1 cellular context compared by ENCODE assay signal in genomic region chr4:74190919-74191397, GRCh38.
TF ChIP-seq lines count a peak whose summit lies in the region.

No MANE protein-coding gene starts in this region.

TF ChIP-seq in HepG2, 621 proteins besides CTCF, POLR2A, EP300 and RAD21 (continued from another document and continues in another):
- TF ChIP-seq, protein P1, sequence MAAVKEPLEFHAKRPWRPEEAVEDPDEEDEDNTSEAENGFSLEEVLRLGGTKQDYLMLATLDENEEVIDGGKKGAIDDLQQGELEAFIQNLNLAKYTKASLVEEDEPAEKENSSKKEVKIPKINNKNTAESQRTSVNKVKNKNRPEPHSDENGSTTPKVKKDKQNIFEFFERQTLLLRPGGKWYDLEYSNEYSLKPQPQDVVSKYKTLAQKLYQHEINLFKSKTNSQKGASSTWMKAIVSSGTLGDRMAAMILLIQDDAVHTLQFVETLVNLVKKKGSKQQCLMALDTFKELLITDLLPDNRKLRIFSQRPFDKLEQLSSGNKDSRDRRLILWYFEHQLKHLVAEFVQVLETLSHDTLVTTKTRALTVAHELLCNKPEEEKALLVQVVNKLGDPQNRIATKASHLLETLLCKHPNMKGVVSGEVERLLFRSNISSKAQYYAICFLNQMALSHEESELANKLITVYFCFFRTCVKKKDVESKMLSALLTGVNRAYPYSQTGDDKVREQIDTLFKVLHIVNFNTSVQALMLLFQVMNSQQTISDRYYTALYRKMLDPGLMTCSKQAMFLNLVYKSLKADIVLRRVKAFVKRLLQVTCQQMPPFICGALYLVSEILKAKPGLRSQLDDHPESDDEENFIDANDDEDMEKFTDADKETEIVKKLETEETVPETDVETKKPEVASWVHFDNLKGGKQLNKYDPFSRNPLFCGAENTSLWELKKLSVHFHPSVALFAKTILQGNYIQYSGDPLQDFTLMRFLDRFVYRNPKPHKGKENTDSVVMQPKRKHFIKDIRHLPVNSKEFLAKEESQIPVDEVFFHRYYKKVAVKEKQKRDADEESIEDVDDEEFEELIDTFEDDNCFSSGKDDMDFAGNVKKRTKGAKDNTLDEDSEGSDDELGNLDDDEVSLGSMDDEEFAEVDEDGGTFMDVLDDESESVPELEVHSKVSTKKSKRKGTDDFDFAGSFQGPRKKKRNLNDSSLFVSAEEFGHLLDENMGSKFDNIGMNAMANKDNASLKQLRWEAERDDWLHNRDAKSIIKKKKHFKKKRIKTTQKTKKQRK (IDR thresholded peaks at IDR 0.05; ENCODE audit: low read length) = no peak
- TF ChIP-seq CHCHD3 (CRISPR knock-in tag; IDR thresholded peaks at IDR 0.05) (no peak), ZNF33A (CRISPR knock-in tag; IDR thresholded peaks at IDR 0.05; ENCODE audit: borderline replicate concordance) (no peak), NFE2 (CRISPR knock-in tag; IDR thresholded peaks at IDR 0.05) (no peak), BORCS8-MEF2B (CRISPR knock-in tag; IDR thresholded peaks at IDR 0.05) (no peak), REST (IDR thresholded peaks at IDR 0.05; ENCODE audit: borderline replicate concordance in 1 of 2, low read depth in 1 of 2, low read length in 2 of 2) (no peak; a peak in 1 of 4 replicates), NR2F2 (IDR thresholded peaks at IDR 0.05; ENCODE audit: borderline replicate concordance, low read depth) (0 out of 2 replicates have a peak, but pooled peaks have one; percentile 37), MTF1 (CRISPR knock-in tag; IDR thresholded peaks at IDR 0.05) (no peak), ZNF850 (CRISPR knock-in tag; conservative IDR thresholded peaks at IDR 0.05) (no peak), KDM3A (CRISPR knock-in tag; IDR thresholded peaks at IDR 0.05; ENCODE audit: low read depth) (no peak), DNMT1 (CRISPR knock-in tag; IDR thresholded peaks at IDR 0.05) (no peak), ARNT (IDR thresholded peaks at IDR 0.05) (no peak), HNF1B (CRISPR knock-in tag; IDR thresholded peaks at IDR 0.05) (no peak), KDM1A (CRISPR knock-in tag; IDR thresholded peaks at IDR 0.05) (0 out of 2 replicates have a peak, but pooled peaks have one; percentile 17), ZNF281 (CRISPR knock-in tag; IDR thresholded peaks at IDR 0.05; ENCODE audit: borderline replicate concordance) (no peak), YEATS4 (CRISPR knock-in tag; IDR thresholded peaks at IDR 0.05; ENCODE audit: borderline replicate concordance) (no peak), ZNF782 (CRISPR knock-in tag; IDR thresholded peaks at IDR 0.05; ENCODE audit: borderline replicate concordance) (no peak), ZSCAN25 (CRISPR knock-in tag; IDR thresholded peaks at IDR 0.05) (no peak), ZNF724P (CRISPR knock-in tag; IDR thresholded peaks at IDR 0.05; ENCODE audit: borderline replicate concordance) (no peak), TBX3 (IDR thresholded peaks at IDR 0.05; ENCODE audit: borderline replicate concordance) (peak; percentile 86; the same call in 1 of the 2 replicates), PHF5A (CRISPR knock-in tag; IDR thresholded peaks at IDR 0.05; ENCODE audit: low read depth, unreplicated experiment) (no peak), TAF15 (IDR thresholded peaks at IDR 0.05; ENCODE audit: low read depth, low read length, poor library complexity, severe bottlenecking) (no peak), KAT7 (CRISPR knock-in tag; IDR thresholded peaks at IDR 0.05; ENCODE audit: borderline replicate concordance) (no peak), TARDBP (CRISPR knock-in tag; IDR thresholded peaks at IDR 0.05) (0 out of 2 replicates have a peak, but pooled peaks have one; percentile 32), PRMT3 (CRISPR knock-in tag; IDR thresholded peaks at IDR 0.05; ENCODE audit: borderline replicate concordance, low read depth) (no peak), ZNF20 (CRISPR knock-in tag; IDR thresholded peaks at IDR 0.05) (no peak), ZNF263 (CRISPR knock-in tag; IDR thresholded peaks at IDR 0.05) (no peak), ZBTB26 (CRISPR knock-in tag; IDR thresholded peaks at IDR 0.05; ENCODE audit: borderline replicate concordance) (no peak), PREB (CRISPR knock-in tag; IDR thresholded peaks at IDR 0.05) (no peak), PAX8 (CRISPR knock-in tag; IDR thresholded peaks at IDR 0.05; ENCODE audit: borderline replicate concordance) (no peak), CCDC6 (CRISPR knock-in tag; IDR thresholded peaks at IDR 0.05) (no peak), ONECUT2 (CRISPR knock-in tag; IDR thresholded peaks at IDR 0.05) (no peak), MED8 (CRISPR knock-in tag; IDR thresholded peaks at IDR 0.05; ENCODE audit: insufficient replicate concordance) (no peak), ZNF75D (CRISPR knock-in tag; IDR thresholded peaks at IDR 0.05; ENCODE audit: borderline replicate concordance) (no peak), ZNF569 (CRISPR knock-in tag; IDR thresholded peaks at IDR 0.05; ENCODE audit: borderline replicate concordance) (no peak)
- TF ChIP-seq, protein P2, sequence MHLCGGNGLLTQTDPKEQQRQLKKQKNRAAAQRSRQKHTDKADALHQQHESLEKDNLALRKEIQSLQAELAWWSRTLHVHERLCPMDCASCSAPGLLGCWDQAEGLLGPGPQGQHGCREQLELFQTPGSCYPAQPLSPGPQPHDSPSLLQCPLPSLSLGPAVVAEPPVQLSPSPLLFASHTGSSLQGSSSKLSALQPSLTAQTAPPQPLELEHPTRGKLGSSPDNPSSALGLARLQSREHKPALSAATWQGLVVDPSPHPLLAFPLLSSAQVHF (CRISPR knock-in tag; IDR thresholded peaks at IDR 0.05) = no peak
- TF ChIP-seq, protein P3, sequence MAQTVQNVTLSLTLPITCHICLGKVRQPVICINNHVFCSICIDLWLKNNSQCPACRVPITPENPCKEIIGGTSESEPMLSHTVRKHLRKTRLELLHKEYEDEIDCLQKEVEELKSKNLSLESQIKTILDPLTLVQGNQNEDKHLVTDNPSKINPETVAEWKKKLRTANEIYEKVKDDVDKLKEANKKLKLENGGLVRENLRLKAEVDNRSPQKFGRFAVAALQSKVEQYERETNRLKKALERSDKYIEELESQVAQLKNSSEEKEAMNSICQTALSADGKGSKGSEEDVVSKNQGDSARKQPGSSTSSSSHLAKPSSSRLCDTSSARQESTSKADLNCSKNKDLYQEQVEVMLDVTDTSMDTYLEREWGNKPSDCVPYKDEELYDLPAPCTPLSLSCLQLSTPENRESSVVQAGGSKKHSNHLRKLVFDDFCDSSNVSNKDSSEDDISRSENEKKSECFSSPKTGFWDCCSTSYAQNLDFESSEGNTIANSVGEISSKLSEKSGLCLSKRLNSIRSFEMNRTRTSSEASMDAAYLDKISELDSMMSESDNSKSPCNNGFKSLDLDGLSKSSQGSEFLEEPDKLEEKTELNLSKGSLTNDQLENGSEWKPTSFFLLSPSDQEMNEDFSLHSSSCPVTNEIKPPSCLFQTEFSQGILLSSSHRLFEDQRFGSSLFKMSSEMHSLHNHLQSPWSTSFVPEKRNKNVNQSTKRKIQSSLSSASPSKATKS (CRISPR knock-in tag; IDR thresholded peaks at IDR 0.05) = no peak
- TF ChIP-seq, protein P4, sequence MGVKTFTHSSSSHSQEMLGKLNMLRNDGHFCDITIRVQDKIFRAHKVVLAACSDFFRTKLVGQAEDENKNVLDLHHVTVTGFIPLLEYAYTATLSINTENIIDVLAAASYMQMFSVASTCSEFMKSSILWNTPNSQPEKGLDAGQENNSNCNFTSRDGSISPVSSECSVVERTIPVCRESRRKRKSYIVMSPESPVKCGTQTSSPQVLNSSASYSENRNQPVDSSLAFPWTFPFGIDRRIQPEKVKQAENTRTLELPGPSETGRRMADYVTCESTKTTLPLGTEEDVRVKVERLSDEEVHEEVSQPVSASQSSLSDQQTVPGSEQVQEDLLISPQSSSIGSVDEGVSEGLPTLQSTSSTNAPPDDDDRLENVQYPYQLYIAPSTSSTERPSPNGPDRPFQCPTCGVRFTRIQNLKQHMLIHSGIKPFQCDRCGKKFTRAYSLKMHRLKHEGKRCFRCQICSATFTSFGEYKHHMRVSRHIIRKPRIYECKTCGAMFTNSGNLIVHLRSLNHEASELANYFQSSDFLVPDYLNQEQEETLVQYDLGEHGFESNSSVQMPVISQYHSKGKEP (CRISPR knock-in tag; IDR thresholded peaks at IDR 0.05) = no peak
- TF ChIP-seq, protein P5, sequence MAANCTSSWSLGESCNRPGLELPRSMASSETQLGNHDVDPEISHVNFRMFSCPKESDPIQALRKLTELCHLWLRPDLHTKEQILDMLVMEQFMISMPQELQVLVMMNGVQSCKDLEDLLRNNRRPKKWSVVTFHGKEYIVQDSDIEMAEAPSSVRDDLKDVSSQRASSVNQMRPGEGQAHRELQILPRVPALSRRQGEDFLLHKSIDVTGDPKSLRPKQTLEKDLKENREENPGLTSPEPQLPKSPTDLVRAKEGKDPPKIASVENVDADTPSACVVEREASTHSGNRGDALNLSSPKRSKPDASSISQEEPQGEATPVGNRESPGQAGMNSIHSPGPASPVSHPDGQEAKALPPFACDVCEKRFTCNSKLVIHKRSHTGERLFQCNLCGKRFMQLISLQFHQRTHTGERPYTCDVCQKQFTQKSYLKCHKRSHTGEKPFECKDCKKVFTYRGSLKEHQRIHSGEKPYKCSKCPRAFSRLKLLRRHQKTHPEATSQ (CRISPR knock-in tag; IDR thresholded peaks at IDR 0.05; ENCODE audit: borderline replicate concordance) = no peak
